Comparison of ENCODE assay signal across 8 cellular contexts in the genomic region with DNA sequence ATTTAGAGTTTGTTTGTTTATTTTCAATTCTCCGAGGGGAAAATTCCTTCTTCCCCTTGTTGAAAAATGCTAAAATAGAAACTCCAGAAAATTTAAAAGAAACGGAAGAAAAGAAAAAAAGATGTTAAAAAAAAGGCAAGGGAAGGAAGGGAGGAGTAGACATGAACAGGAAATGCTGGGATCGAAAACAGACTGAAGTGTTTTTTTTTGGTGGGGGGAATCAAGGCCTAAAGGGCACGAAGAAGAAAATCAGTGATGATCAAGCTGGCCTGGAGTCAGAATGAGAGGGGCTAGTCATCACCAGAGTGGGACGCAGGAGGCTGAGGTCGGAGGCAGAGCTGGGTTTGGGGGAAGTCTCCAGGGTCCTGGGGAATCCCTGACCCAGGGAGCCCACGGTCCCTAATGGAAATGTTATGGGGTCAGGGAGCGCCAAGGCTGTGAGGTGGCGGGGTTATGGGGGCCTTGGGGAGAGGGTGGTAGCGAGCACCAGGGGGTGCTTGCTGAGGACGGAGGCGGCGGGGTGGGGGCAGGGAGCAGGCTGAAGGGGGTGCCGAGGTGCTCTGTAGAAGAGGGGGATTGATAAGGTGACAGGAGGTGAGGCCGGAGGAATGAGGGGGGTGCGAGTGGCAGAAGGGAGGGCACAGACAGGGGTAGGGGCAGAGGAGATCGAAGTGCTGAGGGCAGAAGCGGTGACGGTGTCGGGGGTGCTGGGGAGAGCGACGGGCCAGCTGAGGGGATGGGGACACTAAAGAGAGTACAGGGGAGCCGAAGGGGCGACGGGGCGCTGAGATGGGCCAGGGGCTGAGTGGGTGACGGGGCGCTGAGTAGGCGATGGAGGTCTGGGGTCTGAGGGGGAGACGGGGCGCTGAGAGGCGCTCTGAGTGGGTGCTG. TPM values are rescaled to one million over a fixed set of nuclear protein-coding genes. Genes with fewer than 3 reads are reported as not detected.
DNase-seq lines count a peak whose midpoint lies in the region; ATAC-seq, FAIRE-seq and TF ChIP-seq lines count a peak whose summit lies in the region.

No MANE protein-coding gene starts in this region.

- FAIRE-seq in bronchial epithelial cell (lab: Jason Lieb, UNC) = no peak
- no peak for FAIRE-seq in HepG2 (lab: Jason Lieb, UNC)

- no peaks in the 10 kb centered on the region for H3K27me3 ChIP-seq in GM23248 (replicated peaks; ENCODE audit: insufficient read depth)
- H3K27me3 ChIP-seq in bronchial epithelial cell (ENCODE audit: control insufficient read depth, insufficient read depth, low read length) = no peaks in the 10 kb centered on the region
- peaks cover 0 to 4% of the 10 kb centered on the region in 2 experiments; a peak in 1 of 5 replicates for H3K27me3 ChIP-seq in HepG2 (ENCODE audit: control insufficient read depth in 1 of 2, insufficient read depth in 2 of 2, low read length in 2 of 2)

- H3K36me3 ChIP-seq in GM23248 (ENCODE audit: low read depth) (peaks cover 49% of the 10 kb centered on the region), bronchial epithelial cell (ENCODE audit: control insufficient read depth, insufficient read depth, low read length) (peaks cover 34% of the 10 kb centered on the region), HepG2 (replicated peaks in 1 of 2; ENCODE audit: control insufficient read depth in 1 of 2, insufficient read depth in 2 of 2, low read length in 2 of 2) (peaks cover 21 to 44% of the 10 kb centered on the region in 2 experiments)

- TF ChIP-seq POLR2A in HepG2 (IDR thresholded peaks at IDR 0.05; ENCODE audit: insufficient read depth in 1 of 2, low read depth in 2 of 2, low read length in 2 of 2) = no peak

- no peak for TF ChIP-seq EP300 in HepG2 (IDR thresholded peaks at IDR 0.05; ENCODE audit: low read depth in 2 of 2, low read length in 2 of 2)
- no peak for TF ChIP-seq EP300 in HepG2 (CRISPR knock-in tag; IDR thresholded peaks at IDR 0.05; ENCODE audit: borderline replicate concordance)

- H3K4me3 ChIP-seq in GM23248 = peak overlapping the region; percentile 96
- H3K4me3 ChIP-seq in bronchial epithelial cell (ENCODE audit: low read depth, low read length) = peak overlapping the region; percentile 87
- H3K4me3 ChIP-seq in HepG2 (replicated peaks in 1 of 3; ENCODE audit: insufficient read depth in 1 of 3, low read depth in 2 of 3, low read length in 3 of 3) = peak overlapping the region; percentile 78 to 98 (median 91)

- POLR2A ChIA-PET in HepG2 (lab: Yijun Ruan, JAX) = interaction anchor here (0.6 to 6.0 kb wide), 22 partner anchors 7 to 355 kb away, joined by 3 to 46 read pairs (median 4); partner anchors contain the start of genes DDX27 and STAU1

- H3K9me3 ChIP-seq in GM23248 (ENCODE audit: low read depth) (no peaks in the 10 kb centered on the region), HepG2 (ENCODE audit: low read length) (no peaks in the 10 kb centered on the region)

- H3K79me2 ChIP-seq in GM23248 (ENCODE audit: insufficient read depth) = peaks cover 92% of the 10 kb centered on the region
- H3K79me2 ChIP-seq in HepG2 (ENCODE audit: insufficient read depth, low read length) = peaks cover 71% of the 10 kb centered on the region

- intact Hi-C loops in HepG2 (cut with micrococcal nuclease; ENCODE audit: unreplicated experiment) = loop anchor here (1.0 to 5.0 kb wide), 4 partner anchors 31 to 460 kb away; partner anchors contain the start of gene STAU1

- WGBS in GM23248 (ENCODE audit: low coverage in 1 of 2, low lambda C conversion rate in 2 of 2, missing lambda C conversion rate in 2 of 2), 2 experiments = 2% methylated on average over 15 to 32 of the region's 32 CpGs
- WGBS in HepG2 (ENCODE audit: low lambda C conversion rate) = 1% methylated on average over 32 of the region's 32 CpGs

- peak; percentile 2 for ATAC-seq in HepG2
- no peak for ATAC-seq in HG03432 (IDR thresholded peaks at IDR 0.05; ENCODE audit: unreplicated experiment)

- BruUV-seq in HepG2 (replicated peaks; lab: Mats Ljungman, UMichigan) = no TSS peak

- H3K27ac ChIP-seq in GM23248 (peak overlapping the region; percentile 87), HepG2 (ENCODE audit: extremely low read length, insufficient read depth, low read length) (peak overlapping the region; percentile 91)

- peaks cover 46% of the 10 kb centered on the region for H3F3A ChIP-seq in GM23248 (ENCODE audit: insufficient read depth)

- H4K20me1 ChIP-seq in GM23248 (ENCODE audit: insufficient read depth) (peaks cover 23% of the 10 kb centered on the region), HepG2 (ENCODE audit: insufficient read depth, low read length) (peaks cover 36% of the 10 kb centered on the region)

- H2AFZ ChIP-seq in GM23248 (peak overlapping the region; percentile 33; the same call in 1 of the 2 replicates), HepG2 (ENCODE audit: low read length) (no peak overlapping the region)

- H3K4me1 ChIP-seq in GM23248 (ENCODE audit: insufficient read depth) (peaks cover 27% of the 10 kb centered on the region), HepG2 (ENCODE audit: insufficient read depth, low read length) (peaks cover 53% of the 10 kb centered on the region)

- TF ChIP-seq CTCF in bronchial epithelial cell (IDR thresholded peaks at IDR 0.05; ENCODE audit: insufficient read depth, low read length, severe bottlenecking) = peak; percentile 11
- peak; percentile 3; the same call in 1 of the 2 replicates for TF ChIP-seq CTCF in HepG2 (CRISPR knock-in tag; IDR thresholded peaks at IDR 0.05)

- CTCF ChIA-PET in HepG2 (lab: Yijun Ruan, JAX; ENCODE audit: low intra/inter-chr PET ratio, low total read pairs) = no interaction called here

- no peak for TF ChIP-seq RAD21 in HepG2 (CRISPR knock-in tag; IDR thresholded peaks at IDR 0.05)

- in situ Hi-C loops in GM23248 (cut with MboI) = no loop called here
- in situ Hi-C loops in HepG2 (cut with HindIII; ENCODE audit: extremely low pct_ligation_motif_present, low pct_unique_long_range_greater_than_20kb) = no loop called here

- H3K9me2 ChIP-seq in GM23248 (ENCODE audit: insufficient read depth) = no peaks in the 10 kb centered on the region

- H3K9ac ChIP-seq in GM23248 (peak overlapping the region; percentile 98), HepG2 (ENCODE audit: insufficient read depth, low read depth, low read length) (peak overlapping the region; percentile 99)

- peak; percentile 66 for DNase-seq in GM23248
- peak in 3 of 5 experiments; percentile 16 to 63 (median 49) for DNase-seq in T-helper 2 cell
- DNase-seq in bronchial epithelial cell (ENCODE audit: low read depth) = no peak
- DNase-seq in HepG2 (ENCODE audit: low spot score) = no peak
- DNase-seq in stimulated activated CD8-positive, alpha-beta memory T cell treated with anti-CD3 and anti-CD28 coated beads, Interleukin-12 subunit alpha, Interleukin-12 subunit beta, amount 100 ng/mL, for 1 hour (ENCODE audit: low read depth) = peak; percentile 15
- DNase-seq in NCI-H345 treated with DMSO at 0.1 percent for 48 hours (lab: John Stamatoyannopoulos, UW; ENCODE audit: unreplicated experiment) = no peak
- DNase-seq in NCI-H1694 (lab: John Stamatoyannopoulos, UW) = no peak

- H3K4me2 ChIP-seq in GM23248 (ENCODE audit: unreplicated experiment) = peak overlapping the region; percentile 98
- peak overlapping the region; percentile 96 for H3K4me2 ChIP-seq in HepG2 (ENCODE audit: low read depth, low read length)

RNA-seq across cellular contexts. Expression of gene ZNFX1, which starts 0.7 kb away (rescaled TPM):
- total RNA-seq in GM23248 (2014; rRNA removed; shearing (Covaris generic)) = 46.5 and 50.7 TPM in 2 replicates
- polyA plus RNA-seq in GM23248 (2016; fragmentation: Nextera tagmentation; extraction: Ambion mirVana) (47.3 and 49.2 TPM in 2 replicates), HepG2 (2011; rRNA removed) (2.9 and 3.5 TPM in 2 replicates)
- total RNA-seq in bronchial epithelial cell (12.4 and 18.3 TPM in 2 replicates), HepG2 (2016; rRNA removed; fragmentation: Illumina TruSeq; extraction: Trizol) (11.1 and 15.9 TPM in 2 replicates)
- total RNA-seq in HepG2 (2016; cell fraction: cytosol; rRNA removed; fragmentation: Illumina TruSeq; extraction: Trizol; ENCODE audit: low read depth) = 6.3 and 6.5 TPM in 2 replicates
- 11.0 and 12.7 TPM in 2 replicates for total RNA-seq in HepG2 (2016; cell fraction: insoluble cytoplasmic fraction; rRNA removed; fragmentation: Illumina TruSeq; extraction: Trizol)
- 9.7 and 10.8 TPM in 2 replicates for total RNA-seq in HepG2 (2016; cell fraction: membrane; rRNA removed; fragmentation: Illumina TruSeq; extraction: Trizol)
- 14.7 and 16.0 TPM in 2 replicates for total RNA-seq in HepG2 (2016; cell fraction: nucleus; rRNA removed; fragmentation: Illumina TruSeq; extraction: Trizol)
- 2.2 and 3.5 TPM in 2 replicates for polyA plus RNA-seq in HepG2 (2011; cell fraction: cytosol; rRNA removed)
- polyA plus RNA-seq in HepG2 (2011; cell fraction: nucleus; rRNA removed) = 4.5 and 5.9 TPM in 2 replicates
- polyA plus RNA-seq in HepG2 (2012) = 5.3 and 8.2 TPM in 2 replicates
- polyA plus RNA-seq in HepG2 (2016; cell fraction: cytosol; fragmentation: Illumina TruSeq; extraction: Trizol; ENCODE audit: low read depth) = 1.1 and 1.4 TPM in 2 replicates
- polyA plus RNA-seq in HepG2 (2016; cell fraction: insoluble cytoplasmic fraction; fragmentation: Illumina TruSeq; extraction: Trizol; ENCODE audit: low read depth) = 5.1 and 6.1 TPM in 2 replicates
- 2.2 TPM in 2 replicates for polyA plus RNA-seq in HepG2 (2016; cell fraction: membrane; fragmentation: Illumina TruSeq; extraction: Trizol; ENCODE audit: low read depth)
- 16.4 and 18.7 TPM in 2 replicates for polyA plus RNA-seq in HepG2 (2016; cell fraction: nucleus; fragmentation: Illumina TruSeq; extraction: Trizol; ENCODE audit: insufficient read depth, low read depth)
- 10.7 and 26.2 TPM in 2 replicates for polyA minus RNA-seq in HepG2 (2011; rRNA and poly(A)+ RNA removed; ENCODE audit: low replicate concordance)
- 5.7 and 8.7 TPM in 2 replicates for polyA minus RNA-seq in HepG2 (2011; cell fraction: cytosol; rRNA and poly(A)+ RNA removed)
- 17.6 and 27.1 TPM in 2 replicates for polyA minus RNA-seq in HepG2 (2011; cell fraction: nucleus; rRNA and poly(A)+ RNA removed)

RNA-seq across cellular contexts. Expression of gene DDX27, which starts 57.9 kb away (rescaled TPM):
- total RNA-seq in GM23248 (2014; rRNA removed; shearing (Covaris generic)) = 24.2 and 25.3 TPM in 2 replicates
- polyA plus RNA-seq in GM23248 (2016; fragmentation: Nextera tagmentation; extraction: Ambion mirVana) = 35.6 and 36.3 TPM in 2 replicates
- total RNA-seq in bronchial epithelial cell = 49.8 and 66.6 TPM in 2 replicates
- total RNA-seq in HepG2 (2016; rRNA removed; fragmentation: Illumina TruSeq; extraction: Trizol) = 72.8 and 88.3 TPM in 2 replicates
- total RNA-seq in HepG2 (2016; cell fraction: cytosol; rRNA removed; fragmentation: Illumina TruSeq; extraction: Trizol; ENCODE audit: low read depth) = 8.9 and 9.5 TPM in 2 replicates
- 75.2 and 79.2 TPM in 2 replicates for total RNA-seq in HepG2 (2016; cell fraction: insoluble cytoplasmic fraction; rRNA removed; fragmentation: Illumina TruSeq; extraction: Trizol)
- 14.0 and 18.2 TPM in 2 replicates for total RNA-seq in HepG2 (2016; cell fraction: membrane; rRNA removed; fragmentation: Illumina TruSeq; extraction: Trizol)
- 44.4 and 46.5 TPM in 2 replicates for total RNA-seq in HepG2 (2016; cell fraction: nucleus; rRNA removed; fragmentation: Illumina TruSeq; extraction: Trizol)
- 42.6 and 48.0 TPM in 2 replicates for polyA plus RNA-seq in HepG2 (2011; rRNA removed)
- 38.6 and 49.4 TPM in 2 replicates for polyA plus RNA-seq in HepG2 (2011; cell fraction: cytosol; rRNA removed)
- 62.5 and 66.4 TPM in 2 replicates for polyA plus RNA-seq in HepG2 (2011; cell fraction: nucleus; rRNA removed)
- polyA plus RNA-seq in HepG2 (2012) = 35.3 and 37.4 TPM in 2 replicates
- polyA plus RNA-seq in HepG2 (2016; cell fraction: cytosol; fragmentation: Illumina TruSeq; extraction: Trizol; ENCODE audit: low read depth) = 4.7 and 5.9 TPM in 2 replicates
- polyA plus RNA-seq in HepG2 (2016; cell fraction: insoluble cytoplasmic fraction; fragmentation: Illumina TruSeq; extraction: Trizol; ENCODE audit: low read depth) = 85.6 and 97.5 TPM in 2 replicates
- 8.4 and 10.7 TPM in 2 replicates for polyA plus RNA-seq in HepG2 (2016; cell fraction: membrane; fragmentation: Illumina TruSeq; extraction: Trizol; ENCODE audit: low read depth)
- polyA plus RNA-seq in HepG2 (2016; cell fraction: nucleus; fragmentation: Illumina TruSeq; extraction: Trizol; ENCODE audit: insufficient read depth, low read depth) = 80.8 and 84.7 TPM in 2 replicates
- polyA minus RNA-seq in HepG2 (2011; rRNA and poly(A)+ RNA removed; ENCODE audit: low replicate concordance) = 76.4 and 94.7 TPM in 2 replicates
- 26.3 and 26.8 TPM in 2 replicates for polyA minus RNA-seq in HepG2 (2011; cell fraction: cytosol; rRNA and poly(A)+ RNA removed)
- 33.9 and 44.4 TPM in 2 replicates for polyA minus RNA-seq in HepG2 (2011; cell fraction: nucleus; rRNA and poly(A)+ RNA removed)

Comparison
In these comparisons a context has a peak if more than half of its experiments do, and no peak if none do; other contexts are left out.
1. DNase-seq: peak in GM23248 (single experiment), T-helper 2 cell (3 of 5) and stimulated activated CD8-positive, alpha-beta memory T cell treated with anti-CD3 and anti-CD28 coated beads, Interleukin-12 subunit alpha, Interleukin-12 subunit beta, amount 100 ng/mL, for 1 hour (single experiment); none in bronchial epithelial cell (single experiment), HepG2 (single experiment), NCI-H345 treated with DMSO at 0.1 percent for 48 hours (single experiment) and NCI-H1694 (single experiment).
2. Peak in every context shown above with its lines, with median percentiles within 50 percentile points of each other: H3K4me3 ChIP-seq.